ENCODE assay signal across 16 cellular contexts in the genomic region with DNA sequence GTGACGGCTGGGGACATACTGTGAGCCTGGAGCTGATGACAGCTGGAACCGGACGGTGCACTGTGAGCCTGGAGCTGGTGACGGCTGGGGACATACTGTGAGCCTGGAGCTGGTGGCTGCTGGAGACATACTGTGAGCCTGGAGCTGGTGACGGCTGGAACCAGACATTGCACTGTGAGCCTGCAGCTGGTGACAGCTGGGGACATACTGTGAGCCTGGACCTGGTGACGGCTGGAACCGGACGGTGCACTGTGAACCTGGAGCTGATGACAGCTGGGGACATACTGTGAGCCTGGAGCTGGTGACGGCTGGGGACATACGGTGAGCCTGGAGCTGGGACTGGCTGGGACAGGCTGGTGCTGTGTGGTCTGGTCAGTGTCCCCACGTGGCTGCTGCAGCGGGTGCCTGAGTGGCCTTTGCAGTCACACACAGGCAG. TPM values are rescaled to one million over a fixed set of nuclear protein-coding genes. Genes with fewer than 3 reads are reported as not detected.
DNase-seq lines count a peak whose midpoint lies in the region; ATAC-seq and TF ChIP-seq lines count a peak whose summit lies in the region.
"Had no signal": no experiment of that assay in that cellular context is flagged by ENCODE, and none has a peak within 500 bp of the region (broad histone marks: within the 10 kb centered on the region; RNA-seq: fewer than 3 reads in every experiment).

No MANE protein-coding gene starts in this region.

- H2AFZ ChIP-seq in HCT116 (ENCODE audit: low read depth, low read length, poor library complexity, severe bottlenecking), result no peak overlapping the region

- H3K27ac ChIP-seq in HCT116 (ENCODE audit: low read depth, low read length) (no peak overlapping the region), angular gyrus (ENCODE audit: low read depth, low read length) (peak overlapping the region; percentile 25), left ventricle myocardium inferior (replicated peaks) (peak overlapping the region; percentile 74)

- H3K4me1 ChIP-seq in HCT116 (ENCODE audit: control insufficient read depth in 1 of 2, insufficient read depth in 2 of 2, low read length in 2 of 2) (no peaks in the 10 kb centered on the region), left ventricle myocardium inferior (peaks cover 6% of the 10 kb centered on the region)

- no peaks in the 10 kb centered on the region for H3K9me3 Mint-ChIP-seq in stimulated activated effector memory CD8-positive, alpha-beta T cell treated with anti-CD3 and anti-CD28 coated beads, Interleukin-12 subunit alpha, Interleukin-12 subunit beta, amount 100 ng/mL, for 72 hours

- no peak overlapping the region for H3K27ac Mint-ChIP-seq in stimulated activated effector memory CD8-positive, alpha-beta T cell treated with anti-CD3 and anti-CD28 coated beads, Interleukin-12 subunit alpha, Interleukin-12 subunit beta, amount 100 ng/mL, for 72 hours
- H3K27ac Mint-ChIP-seq: CD8-positive, alpha-beta memory T cell had no signal

- H3K9ac ChIP-seq in HCT116 (ENCODE audit: low read length), result no peak overlapping the region

- POLR2A ChIA-PET in HCT116 (lab: Charles Lee), result no interaction called here

- H3K79me2 ChIP-seq in HCT116 (ENCODE audit: insufficient read depth, low read length), result no peaks in the 10 kb centered on the region

- no peaks in the 10 kb centered on the region for H4K20me1 ChIP-seq in HCT116 (ENCODE audit: insufficient read depth)

- H3K9me2 ChIP-seq in HCT116 (ENCODE audit: insufficient read depth), result no peaks in the 10 kb centered on the region

- intact Hi-C loops in HCT116 (cut with micrococcal nuclease) (no loop called here), left ventricle myocardium inferior (cut with micrococcal nuclease) (no loop called here)

- no peak overlapping the region for H3K4me2 ChIP-seq in HCT116 (ENCODE audit: low read length)

- no peak for TF ChIP-seq RAD21 in HCT116 (IDR thresholded peaks at IDR 0.05; ENCODE audit: low read depth)

- ATAC-seq in HCT116, result 0 out of 2 replicates have a peak, but pooled peaks have one; percentile 27
- ATAC-seq in stimulated activated effector memory CD8-positive, alpha-beta T cell treated with anti-CD3 and anti-CD28 coated beads, Interleukin-12 subunit alpha, Interleukin-12 subunit beta, amount 100 ng/mL, for 72 hours, result peak; percentile 26
- ATAC-seq in HG02970 (IDR thresholded peaks at IDR 0.05; ENCODE audit: low FRiP score, unreplicated experiment), result no peak

- DNase-seq in HCT116 (ENCODE audit: low read depth, low spot score), result no peak
- DNase-seq in left ventricle myocardium inferior, result peak; percentile 68
- DNase-seq in stimulated activated effector memory CD8-positive, alpha-beta T cell treated with anti-CD3 and anti-CD28 coated beads, Interleukin-12 subunit alpha, Interleukin-12 subunit beta, amount 100 ng/mL, for 72 hours (ENCODE audit: low spot score in 2 of 2), result no peak
- DNase-seq in activated effector memory CD4-positive, alpha-beta T cell treated with Interleukin-2 at 50 U/mL for 16 hours, result no peak
- no peak for DNase-seq in foreskin fibroblast
- DNase-seq: C1 segment of cervical spinal cord; CD8-positive, alpha-beta memory T cell; GOT3; NCI-H1092 treated with DMSO at 0.1 percent for 48 hours; NCI-H2081; NCI-H510A; NCI-H774; OCI-M1; RPMI8226 had no signal

- TF ChIP-seq POLR2A in HCT116 (IDR thresholded peaks at IDR 0.05; ENCODE audit: borderline replicate concordance, extremely low read depth, insufficient read depth, insufficient read length), result no peak

- H3K36me3 Mint-ChIP-seq in stimulated activated effector memory CD8-positive, alpha-beta T cell treated with anti-CD3 and anti-CD28 coated beads, Interleukin-12 subunit alpha, Interleukin-12 subunit beta, amount 100 ng/mL, for 72 hours, result no peaks in the 10 kb centered on the region
- H3K36me3 Mint-ChIP-seq: CD8-positive, alpha-beta memory T cell had no signal

- CTCF ChIA-PET in HCT116 (lab: Charles Lee), result no interaction called here

- 0 out of 2 replicates have a peak, but pooled peaks cover 3% of the 10 kb centered on the region for H3K27me3 ChIP-seq in HCT116 (ENCODE audit: insufficient read depth, low read length)
- H3K27me3 ChIP-seq in left ventricle myocardium inferior (ENCODE audit: low read depth), result peaks cover 11% of the 10 kb centered on the region

- no TSS peak for BruUV-seq in HCT116 (replicated peaks; lab: Mats Ljungman, UMichigan)

- H3K9me3 ChIP-seq in HCT116 (ENCODE audit: control insufficient read depth in 1 of 2, insufficient read depth in 1 of 2, low read depth in 1 of 2, low read length in 2 of 2) (no peaks in the 10 kb centered on the region), left ventricle myocardium inferior (replicated peaks) (no peaks in the 10 kb centered on the region)

- no peak for TF ChIP-seq CTCF in HCT116 (IDR thresholded peaks at IDR 0.05 in 2 of 3, conservative IDR thresholded peaks at IDR 0.05 in 1 of 3; ENCODE audit: borderline replicate concordance in 1 of 3, insufficient read depth in 1 of 3, low read depth in 2 of 3, low read length in 2 of 3)
- no peak for TF ChIP-seq CTCF in left ventricle myocardium inferior (IDR thresholded peaks at IDR 0.05; ENCODE audit: borderline replicate concordance)
- TF ChIP-seq CTCF in foreskin fibroblast (IDR thresholded peaks at IDR 0.05; ENCODE audit: low read depth, low read length), result no peak

- no peak overlapping the region for H3K4me3 ChIP-seq in HCT116 (replicated peaks in 1 of 2; ENCODE audit: low read depth in 1 of 2, low read length in 2 of 2)
- no peak overlapping the region for H3K4me3 ChIP-seq in left ventricle myocardium inferior
- H3K4me3 ChIP-seq in foreskin fibroblast (ENCODE audit: low read depth in 1 of 2, low read length in 2 of 2), result no peak overlapping the region

- RAD21 ChIA-PET in HCT116 (lab: Charles Lee; ENCODE audit: low non-redundant PET in 1 of 2, low total read pairs in 2 of 2, uncharacterized antibody in 2 of 2, unreplicated experiment in 2 of 2), result no interaction called here

- H3K36me3 ChIP-seq in HCT116 (ENCODE audit: control insufficient read depth in 1 of 2, insufficient read depth in 2 of 2, low read length in 2 of 2) (no peaks in the 10 kb centered on the region), left ventricle myocardium inferior (no peaks in the 10 kb centered on the region)

- H3K4me3 Mint-ChIP-seq in stimulated activated effector memory CD8-positive, alpha-beta T cell treated with anti-CD3 and anti-CD28 coated beads, Interleukin-12 subunit alpha, Interleukin-12 subunit beta, amount 100 ng/mL, for 72 hours, result no peak overlapping the region
- H3K4me3 Mint-ChIP-seq: CD8-positive, alpha-beta memory T cell had no signal

- no peaks in the 10 kb centered on the region for H3K4me1 Mint-ChIP-seq in stimulated activated effector memory CD8-positive, alpha-beta T cell treated with anti-CD3 and anti-CD28 coated beads, Interleukin-12 subunit alpha, Interleukin-12 subunit beta, amount 100 ng/mL, for 72 hours

TF ChIP-seq in HCT116, 20 proteins besides CTCF, POLR2A, EP300 and RAD21 (continues in another document):
- no peak for TF ChIP-seq POLR2AphosphoS5 (IDR thresholded peaks at IDR 0.05; ENCODE audit: low read depth, low read length)
- TF ChIP-seq SIN3A (IDR thresholded peaks at IDR 0.05; ENCODE audit: low read depth), result no peak
- TF ChIP-seq EGR1 (IDR thresholded peaks at IDR 0.05; ENCODE audit: low read depth), result no peak
- no peak for TF ChIP-seq JUND (IDR thresholded peaks at IDR 0.05)
- TF ChIP-seq, protein P1, sequence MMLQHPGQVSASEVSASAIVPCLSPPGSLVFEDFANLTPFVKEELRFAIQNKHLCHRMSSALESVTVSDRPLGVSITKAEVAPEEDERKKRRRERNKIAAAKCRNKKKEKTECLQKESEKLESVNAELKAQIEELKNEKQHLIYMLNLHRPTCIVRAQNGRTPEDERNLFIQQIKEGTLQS (IDR thresholded peaks at IDR 0.05), result no peak
- no peak for TF ChIP-seq EZH2 (IDR thresholded peaks at IDR 0.05)
- TF ChIP-seq EZH2phosphoT487 (IDR thresholded peaks at IDR 0.05; ENCODE audit: borderline replicate concordance), result no peak
- TF ChIP-seq ELF1 (IDR thresholded peaks at IDR 0.05; ENCODE audit: borderline replicate concordance, low read depth), result no peak
- no peak for TF ChIP-seq CBX3 (IDR thresholded peaks at IDR 0.05; ENCODE audit: low read depth)
- TF ChIP-seq YY1 (IDR thresholded peaks at IDR 0.05; ENCODE audit: extremely low read depth, insufficient replicate concordance, low read depth, low read length), result no peak
- TF ChIP-seq ZFX (IDR thresholded peaks at IDR 0.05), result no peak
- TF ChIP-seq TCF7L2 (IDR thresholded peaks at IDR 0.05; ENCODE audit: borderline replicate concordance, extremely low read depth, insufficient read depth, insufficient read length), result no peak
- TF ChIP-seq FOSL1 (IDR thresholded peaks at IDR 0.05; ENCODE audit: low read depth), result no peak
- TF ChIP-seq ZNF274 (IDR thresholded peaks at IDR 0.05; ENCODE audit: low read depth, low read length), result no peak
- TF ChIP-seq SRF (IDR thresholded peaks at IDR 0.05; ENCODE audit: low read depth), result no peak
- TF ChIP-seq, protein P2, sequence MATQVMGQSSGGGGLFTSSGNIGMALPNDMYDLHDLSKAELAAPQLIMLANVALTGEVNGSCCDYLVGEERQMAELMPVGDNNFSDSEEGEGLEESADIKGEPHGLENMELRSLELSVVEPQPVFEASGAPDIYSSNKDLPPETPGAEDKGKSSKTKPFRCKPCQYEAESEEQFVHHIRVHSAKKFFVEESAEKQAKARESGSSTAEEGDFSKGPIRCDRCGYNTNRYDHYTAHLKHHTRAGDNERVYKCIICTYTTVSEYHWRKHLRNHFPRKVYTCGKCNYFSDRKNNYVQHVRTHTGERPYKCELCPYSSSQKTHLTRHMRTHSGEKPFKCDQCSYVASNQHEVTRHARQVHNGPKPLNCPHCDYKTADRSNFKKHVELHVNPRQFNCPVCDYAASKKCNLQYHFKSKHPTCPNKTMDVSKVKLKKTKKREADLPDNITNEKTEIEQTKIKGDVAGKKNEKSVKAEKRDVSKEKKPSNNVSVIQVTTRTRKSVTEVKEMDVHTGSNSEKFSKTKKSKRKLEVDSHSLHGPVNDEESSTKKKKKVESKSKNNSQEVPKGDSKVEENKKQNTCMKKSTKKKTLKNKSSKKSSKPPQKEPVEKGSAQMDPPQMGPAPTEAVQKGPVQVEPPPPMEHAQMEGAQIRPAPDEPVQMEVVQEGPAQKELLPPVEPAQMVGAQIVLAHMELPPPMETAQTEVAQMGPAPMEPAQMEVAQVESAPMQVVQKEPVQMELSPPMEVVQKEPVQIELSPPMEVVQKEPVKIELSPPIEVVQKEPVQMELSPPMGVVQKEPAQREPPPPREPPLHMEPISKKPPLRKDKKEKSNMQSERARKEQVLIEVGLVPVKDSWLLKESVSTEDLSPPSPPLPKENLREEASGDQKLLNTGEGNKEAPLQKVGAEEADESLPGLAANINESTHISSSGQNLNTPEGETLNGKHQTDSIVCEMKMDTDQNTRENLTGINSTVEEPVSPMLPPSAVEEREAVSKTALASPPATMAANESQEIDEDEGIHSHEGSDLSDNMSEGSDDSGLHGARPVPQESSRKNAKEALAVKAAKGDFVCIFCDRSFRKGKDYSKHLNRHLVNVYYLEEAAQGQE (IDR thresholded peaks at IDR 0.05; ENCODE audit: low read depth), result no peak
- TF ChIP-seq CEBPB (IDR thresholded peaks at IDR 0.05; ENCODE audit: low read depth), result no peak

RNA-seq across cellular contexts. Expression of a gene that starts 47.9 kb away (rescaled TPM):
- total RNA-seq in HCT116 (2021; ENCODE audit: unreplicated experiment), result 2.1 TPM
- 3.7 and 4.2 TPM in 2 replicates for polyA plus RNA-seq in HCT116 (2012)
- 1.3 TPM for total RNA-seq in left ventricle myocardium inferior
